Comparison of ENCODE assay signal across 1 cellular context in the genomic region with DNA sequence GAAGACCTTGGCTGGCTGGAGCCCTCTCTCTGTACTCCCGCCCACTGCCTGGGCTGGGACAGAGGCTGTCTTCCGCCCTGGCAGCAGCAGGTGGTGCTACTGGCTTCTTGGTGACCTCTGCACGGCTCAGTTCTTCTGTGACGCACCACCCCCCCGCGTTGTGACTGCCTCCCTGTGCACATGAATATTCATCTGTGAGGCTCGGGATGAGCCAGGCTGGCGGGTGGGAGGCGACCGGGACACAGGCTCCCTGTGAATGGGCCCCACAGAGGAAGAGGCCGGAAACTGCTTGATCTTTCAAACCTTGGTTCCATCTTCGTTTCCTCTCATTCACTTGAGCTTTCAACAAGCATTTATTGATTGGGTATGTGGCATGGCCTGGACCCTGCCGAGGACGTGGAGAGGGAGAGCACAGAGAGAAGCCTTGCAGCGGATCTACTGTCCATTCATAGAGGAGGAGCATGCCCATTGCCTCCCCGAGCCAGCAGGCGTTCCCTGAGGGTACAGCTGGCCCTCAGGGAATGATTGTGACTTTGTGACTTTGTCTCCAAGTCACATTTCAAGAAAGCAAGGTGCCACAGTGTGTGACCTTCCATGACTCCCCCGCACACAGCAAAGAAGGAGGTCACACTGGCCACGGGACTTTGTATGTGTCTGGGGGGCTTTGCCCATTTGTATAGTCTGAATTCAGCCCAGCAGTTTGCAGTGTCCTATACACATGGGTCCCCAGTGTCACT.
TF ChIP-seq lines count a peak whose summit lies in the region.

No MANE protein-coding gene starts in this region.

TF ChIP-seq in SK-N-SH treated with all-trans-retinoic acid at 6 μM for 48 hours, 23 proteins besides CTCF, POLR2A, EP300 and RAD21 (continued from another document):
- TF ChIP-seq TSHZ2 (CRISPR knock-in tag; IDR thresholded peaks at IDR 0.05) (no peak), PATZ1 (CRISPR knock-in tag; IDR thresholded peaks at IDR 0.05; ENCODE audit: borderline replicate concordance) (no peak), ZNF70 (CRISPR knock-in tag; IDR thresholded peaks at IDR 0.05) (no peak), OSR1 (CRISPR knock-in tag; IDR thresholded peaks at IDR 0.05) (no peak)
